ENCODE assay signal across 28 cellular contexts in the genomic region with DNA sequence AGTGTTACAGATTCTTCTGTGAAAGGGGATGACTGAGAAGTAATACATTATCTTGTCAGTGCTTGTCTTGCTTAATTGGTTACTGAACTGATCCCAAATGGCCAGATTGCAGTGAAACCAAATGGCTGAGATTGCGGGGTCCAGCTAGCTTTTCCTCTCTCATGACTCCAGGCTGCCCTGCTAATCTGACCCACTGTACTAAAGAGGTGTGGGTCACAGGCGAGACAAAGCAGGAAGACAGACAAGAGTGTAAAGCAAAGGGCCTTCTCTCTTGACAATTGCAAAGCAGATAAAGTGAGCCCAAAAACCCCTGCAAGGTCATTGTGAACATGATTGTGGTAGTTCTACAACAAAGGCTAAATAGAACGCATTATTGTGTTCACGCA. TPM values are rescaled to one million over a fixed set of nuclear protein-coding genes. Genes with fewer than 3 reads are reported as not detected.
DNase-seq lines count a peak whose midpoint lies in the region; ATAC-seq, FAIRE-seq and TF ChIP-seq lines count a peak whose summit lies in the region.
"Had no signal": no experiment of that assay in that cellular context is flagged by ENCODE, and none has a peak within 500 bp of the region (broad histone marks: within the 10 kb centered on the region; RNA-seq: fewer than 3 reads in every experiment).

No MANE protein-coding gene starts in this region.

- TF ChIP-seq CTCF in right lobe of liver (IDR thresholded peaks at IDR 0.05), result no peak
- TF ChIP-seq CTCF in HepG2 (CRISPR knock-in tag; IDR thresholded peaks at IDR 0.05), result no peak
- no peak for TF ChIP-seq CTCF in progenitor cell of endocrine pancreas (IDR thresholded peaks at IDR 0.05; ENCODE audit: unreplicated experiment)

- H2BK5ac ChIP-seq in mesendoderm (ENCODE audit: low read length), result no peak overlapping the region

- no peak for TF ChIP-seq POLR2A in right lobe of liver (IDR thresholded peaks at IDR 0.05)
- TF ChIP-seq POLR2A in HepG2 (IDR thresholded peaks at IDR 0.05; ENCODE audit: insufficient read depth in 1 of 2, low read depth in 2 of 2, low read length in 2 of 2), result no peak

- ATAC-seq in right lobe of liver (no peak), HepG2 (no peak)

- H3K4me3 Mint-ChIP-seq in progenitor cell of endocrine pancreas (ENCODE audit: low read depth), result peak overlapping the region; percentile 2
- H3K4me3 Mint-ChIP-seq in activated CD4-positive, alpha-beta T cell treated with anti-CD3 and anti-CD28 coated beads, Interleukin-2, amount 10 ng/mL, durations not matched to agents 7 days and 5 days, result no peak overlapping the region

- no peaks in the 10 kb centered on the region for H3K79me1 ChIP-seq in mesendoderm (ENCODE audit: low read length)

- no peak overlapping the region for H2AK5ac ChIP-seq in mesendoderm (ENCODE audit: low read length)

- 75% methylated on average over 3 of the region's 4 CpGs for WGBS in right lobe of liver (ENCODE audit: insufficient coverage, low coverage, low lambda C conversion rate, missing lambda C conversion rate)
- WGBS in HepG2 (ENCODE audit: low lambda C conversion rate), result 84% methylated on average over 4 of the region's 4 CpGs
- WGBS in mesendoderm (ENCODE audit: extremely low coverage, insufficient coverage, low lambda C conversion rate), result no CpG with 5 or more reads among the region's 4 CpGs

- H3K9ac ChIP-seq in HepG2 (ENCODE audit: insufficient read depth, low read depth, low read length) (no peak overlapping the region), mesendoderm (ENCODE audit: low read length) (no peak overlapping the region)
- H3K9ac ChIP-seq: GM23248 had no signal

- TF ChIP-seq RAD21 in HepG2 (CRISPR knock-in tag; IDR thresholded peaks at IDR 0.05), result no peak

- H3K79me2 ChIP-seq in HepG2 (ENCODE audit: insufficient read depth, low read length) (no peaks in the 10 kb centered on the region), mesendoderm (ENCODE audit: control insufficient read depth, insufficient read depth, low read length) (no peaks in the 10 kb centered on the region)

- no peak overlapping the region for H2BK120ac ChIP-seq in mesendoderm (ENCODE audit: low read depth, low read length)

- H4K5ac ChIP-seq in mesendoderm (ENCODE audit: low read length), result no peak overlapping the region

- no peak for FAIRE-seq in HepG2 (lab: Jason Lieb, UNC)
- FAIRE-seq: GM18507 had no signal

- H3K4me3 ChIP-seq in right lobe of liver (peak overlapping the region in 1 of 3 donors; percentile 30), HepG2 (replicated peaks in 1 of 3; ENCODE audit: insufficient read depth in 1 of 3, low read depth in 2 of 3, low read length in 3 of 3) (no peak overlapping the region), mesendoderm (ENCODE audit: low read length) (no peak overlapping the region)
- H3K4me3 ChIP-seq: GM23248, Peyer's patch had no signal

- CTCF ChIA-PET in HepG2 (lab: Yijun Ruan, JAX; ENCODE audit: low intra/inter-chr PET ratio, low total read pairs), result no interaction called here
- CTCF ChIA-PET in activated CD4-positive, alpha-beta T cell treated with anti-CD3 and anti-CD28 coated beads, Interleukin-2, amount 10 ng/mL, durations not matched to agents 7 days and 5 days (lab: Charles Lee), result interaction anchor here (1.0 kb wide), 1 partner anchor 28 kb away, joined by 5 read pairs; no protein-coding TSS in a partner anchor

- intact Hi-C loops in right lobe of liver (cut with DNase I), result no loop called here
- intact Hi-C loops in HepG2 (cut with micrococcal nuclease; ENCODE audit: unreplicated experiment), result loop anchor here (5.0 kb wide), 1 partner anchor 97 kb away; no protein-coding TSS in a partner anchor

- no peak overlapping the region for H3K56ac ChIP-seq in mesendoderm (ENCODE audit: low read length)

- no peak for TF ChIP-seq EP300 in HepG2 (IDR thresholded peaks at IDR 0.05; ENCODE audit: low read depth in 2 of 2, low read length in 2 of 2)
- no peak for TF ChIP-seq EP300 in HepG2 (CRISPR knock-in tag; IDR thresholded peaks at IDR 0.05; ENCODE audit: borderline replicate concordance)

- POLR2A ChIA-PET in HepG2 (lab: Yijun Ruan, JAX), result no interaction called here
- POLR2A ChIA-PET in activated CD4-positive, alpha-beta T cell treated with anti-CD3 and anti-CD28 coated beads, Interleukin-2, amount 10 ng/mL, durations not matched to agents 7 days and 5 days (lab: Charles Lee), result no interaction called here

- DNase-seq in NCI-H2029 treated with DMSO at 0.1 percent for 48 hours (lab: John Stamatoyannopoulos, UW), result peak; percentile 56
- DNase-seq in NCI-H2029 (lab: John Stamatoyannopoulos, UW), result no peak
- DNase-seq in right lobe of liver, result no peak
- DNase-seq in HepG2 (ENCODE audit: low spot score), result no peak
- DNase-seq in mesendoderm, result peak; percentile 92
- DNase-seq in progenitor cell of endocrine pancreas (ENCODE audit: low spot score, unreplicated experiment), result no peak
- no peak for DNase-seq in activated CD4-positive, alpha-beta T cell treated with anti-CD3 and anti-CD28 coated beads, Interleukin-2, amount 10 ng/mL, durations not matched to agents 7 days and 5 days
- DNase-seq in AG20443 (ENCODE audit: low spot score), result no peak
- DNase-seq: 8988T, ACHN, Calu3, DMS53, GM23248, H7, KBM-7, MV-4-11, NCI-H1105, NCI-H1436 treated with DMSO at 0.1 percent for 48 hours, NCI-H187 treated with DMSO at 0.1 percent for 48 hours, NCI-H2171, NCI-H226, NCI-H524 treated with DMSO at 0.1 percent for 48 hours, OCI-M1, Peyer's patch, SHP77 treated with DMSO at 0.1 percent for 48 hours had no signal

- peaks cover 21% of the 10 kb centered on the region for H3K4me1 Mint-ChIP-seq in progenitor cell of endocrine pancreas (ENCODE audit: low read depth)
- H3K4me1 Mint-ChIP-seq in activated CD4-positive, alpha-beta T cell treated with anti-CD3 and anti-CD28 coated beads, Interleukin-2, amount 10 ng/mL, durations not matched to agents 7 days and 5 days, result peaks cover 10% of the 10 kb centered on the region

- H3K36me3 Mint-ChIP-seq in progenitor cell of endocrine pancreas (ENCODE audit: insufficient read depth), result no peaks in the 10 kb centered on the region
- H3K36me3 Mint-ChIP-seq in activated CD4-positive, alpha-beta T cell treated with anti-CD3 and anti-CD28 coated beads, Interleukin-2, amount 10 ng/mL, durations not matched to agents 7 days and 5 days (ENCODE audit: low read depth), result peaks cover 6% of the 10 kb centered on the region

- no peak overlapping the region for H3K27ac Mint-ChIP-seq in progenitor cell of endocrine pancreas
- H3K27ac Mint-ChIP-seq in activated CD4-positive, alpha-beta T cell treated with anti-CD3 and anti-CD28 coated beads, Interleukin-2, amount 10 ng/mL, durations not matched to agents 7 days and 5 days, result no peak overlapping the region

- no TSS peak for BruUV-seq in HepG2 (replicated peaks; lab: Mats Ljungman, UMichigan)

- H2BK15ac ChIP-seq in mesendoderm (replicated peaks; ENCODE audit: low read depth), result no peak overlapping the region

- no peaks in the 10 kb centered on the region for H3K9me3 ChIP-seq in right lobe of liver
- no peaks in the 10 kb centered on the region for H3K9me3 ChIP-seq in HepG2 (ENCODE audit: low read length)
- H3K9me3 ChIP-seq: Peyer's patch had no signal

- peaks cover 0 to 27% (median 0%) of the 10 kb centered on the region in 4 donors for H3K4me1 ChIP-seq in right lobe of liver
- peaks cover 14% of the 10 kb centered on the region for H3K4me1 ChIP-seq in HepG2 (ENCODE audit: insufficient read depth, low read length)
- no peaks in the 10 kb centered on the region for H3K4me1 ChIP-seq in mesendoderm (ENCODE audit: control insufficient read depth, low read depth, low read length)

- in situ Hi-C loops in HepG2 (cut with HindIII; ENCODE audit: extremely low pct_ligation_motif_present, low pct_unique_long_range_greater_than_20kb), result no loop called here

- no peaks in the 10 kb centered on the region for H3K36me3 ChIP-seq in right lobe of liver
- no peaks in the 10 kb centered on the region for H3K36me3 ChIP-seq in HepG2 (replicated peaks in 1 of 2; ENCODE audit: control insufficient read depth in 1 of 2, insufficient read depth in 2 of 2, low read length in 2 of 2)
- no peaks in the 10 kb centered on the region for H3K36me3 ChIP-seq in mesendoderm (ENCODE audit: control insufficient read depth, insufficient read depth, low read length)
- H3K36me3 ChIP-seq: Peyer's patch had no signal

- H3K23ac ChIP-seq in mesendoderm (ENCODE audit: low read length), result no peak overlapping the region

- no peak overlapping the region for H2AFZ ChIP-seq in HepG2 (ENCODE audit: low read length)
- H2AFZ ChIP-seq: GM23248 had no signal

- H4K8ac ChIP-seq in mesendoderm (ENCODE audit: low read depth, low read length), result no peak overlapping the region

- H3K9me3 Mint-ChIP-seq in progenitor cell of endocrine pancreas (ENCODE audit: low read depth), result no peaks in the 10 kb centered on the region
- no peaks in the 10 kb centered on the region for H3K9me3 Mint-ChIP-seq in activated CD4-positive, alpha-beta T cell treated with anti-CD3 and anti-CD28 coated beads, Interleukin-2, amount 10 ng/mL, durations not matched to agents 7 days and 5 days

- H3K4me2 ChIP-seq in HepG2 (ENCODE audit: low read depth, low read length) (no peak overlapping the region), mesendoderm (ENCODE audit: low read length) (no peak overlapping the region)

- no peak overlapping the region for H3K18ac ChIP-seq in mesendoderm (ENCODE audit: low read length)

- H3K4ac ChIP-seq in mesendoderm (ENCODE audit: low read depth, low read length), result no peak overlapping the region

- H3K27me3 Mint-ChIP-seq in progenitor cell of endocrine pancreas, result peaks cover 7% of the 10 kb centered on the region
- H3K27me3 Mint-ChIP-seq in activated CD4-positive, alpha-beta T cell treated with anti-CD3 and anti-CD28 coated beads, Interleukin-2, amount 10 ng/mL, durations not matched to agents 7 days and 5 days, result peaks cover 70% of the 10 kb centered on the region

- no peaks in the 10 kb centered on the region for H3K27me3 ChIP-seq in right lobe of liver
- peaks cover 5 to 29% of the 10 kb centered on the region in 2 experiments; a peak in 3 of 5 replicates for H3K27me3 ChIP-seq in HepG2 (ENCODE audit: control insufficient read depth in 1 of 2, insufficient read depth in 2 of 2, low read length in 2 of 2)
- no peaks in the 10 kb centered on the region for H3K27me3 ChIP-seq in mesendoderm (ENCODE audit: insufficient read depth, low read length, poor library complexity)
- H3K27me3 ChIP-seq: Peyer's patch had no signal

- peak overlapping the region in 2 of 3 donors; percentile 49 to 67 for H3K27ac ChIP-seq in right lobe of liver
- no peak overlapping the region for H3K27ac ChIP-seq in HepG2 (ENCODE audit: extremely low read length, insufficient read depth, low read length)
- no peak overlapping the region for H3K27ac ChIP-seq in mesendoderm (ENCODE audit: low read depth, low read length)
- H3K27ac ChIP-seq: GM23248, Peyer's patch had no signal

- no peaks in the 10 kb centered on the region for H4K20me1 ChIP-seq in HepG2 (ENCODE audit: insufficient read depth, low read length)

RNA-seq across cellular contexts. Expression of gene TMEM150C, which starts 2.1 kb away (rescaled TPM):
- total RNA-seq in right lobe of liver (10 to 100 TPM in 1 of 6 experiments, 1 to 10 TPM in 5; 3.5 to 11.8 (median 6.8) TPM), HepG2 (2016; rRNA removed; fragmentation: Illumina TruSeq; extraction: Trizol) (0.11 and 0.42 TPM in 2 replicates), progenitor cell of endocrine pancreas (7.3 and 8.6 TPM in 2 replicates)
- total RNA-seq in HepG2 (2016; cell fraction: cytosol; rRNA removed; fragmentation: Illumina TruSeq; extraction: Trizol; ENCODE audit: low read depth), result not detected in 2 replicates
- total RNA-seq in HepG2 (2016; cell fraction: insoluble cytoplasmic fraction; rRNA removed; fragmentation: Illumina TruSeq; extraction: Trizol), result 0.19 and 0.32 TPM in 2 replicates
- total RNA-seq in HepG2 (2016; cell fraction: membrane; rRNA removed; fragmentation: Illumina TruSeq; extraction: Trizol), result 0.12 and 0.14 TPM in 2 replicates
- 0.47 and 0.84 TPM in 2 replicates for total RNA-seq in HepG2 (2016; cell fraction: nucleus; rRNA removed; fragmentation: Illumina TruSeq; extraction: Trizol)
- polyA plus RNA-seq in HepG2 (2011; rRNA removed), result 0.24 and 0.33 TPM in 2 replicates
- polyA plus RNA-seq in HepG2 (2011; cell fraction: cytosol; rRNA removed), result 0.21 and 0.37 TPM in 2 replicates
- 0.05 and 0.16 TPM in 2 replicates for polyA plus RNA-seq in HepG2 (2011; cell fraction: nucleus; rRNA removed)
- polyA plus RNA-seq in HepG2 (2012), result 0.20 and 0.62 TPM in 2 replicates
- 0.02 and 0.05 TPM in 2 replicates for polyA plus RNA-seq in HepG2 (2016; cell fraction: cytosol; fragmentation: Illumina TruSeq; extraction: Trizol; ENCODE audit: low read depth)
- polyA plus RNA-seq in HepG2 (2016; cell fraction: insoluble cytoplasmic fraction; fragmentation: Illumina TruSeq; extraction: Trizol; ENCODE audit: low read depth), result 0.15 and 0.23 TPM in 2 replicates
- polyA plus RNA-seq in HepG2 (2016; cell fraction: membrane; fragmentation: Illumina TruSeq; extraction: Trizol; ENCODE audit: low read depth), result 0.05 TPM in 1 of 2 replicates, not detected in the other
- 0.36 and 0.57 TPM in 2 replicates for polyA plus RNA-seq in HepG2 (2016; cell fraction: nucleus; fragmentation: Illumina TruSeq; extraction: Trizol; ENCODE audit: insufficient read depth, low read depth)
- polyA minus RNA-seq in HepG2 (2011; rRNA and poly(A)+ RNA removed; ENCODE audit: low replicate concordance), result 0.28 TPM in 1 of 2 replicates, not detected in the other
- 0.26 TPM in 1 of 2 replicates, not detected in the other for polyA minus RNA-seq in HepG2 (2011; cell fraction: cytosol; rRNA and poly(A)+ RNA removed)
- 0.13 and 0.37 TPM in 2 replicates for polyA minus RNA-seq in HepG2 (2011; cell fraction: nucleus; rRNA and poly(A)+ RNA removed)
- polyA plus RNA-seq in mesendoderm (2013, experiment 1 of 2), result 2.0 TPM
- 1.6 TPM for polyA plus RNA-seq in mesendoderm (2013, experiment 2 of 2)
- total RNA-seq in activated CD4-positive, alpha-beta T cell treated with anti-CD3 and anti-CD28 coated beads, Interleukin-2, amount 10 ng/mL, durations not matched to agents 7 days and 5 days, result not detected
- total RNA-seq: LHCN-M2, MCF 10A had no signal

Comparison
In these comparisons a context has a peak if more than half of its experiments do, and no peak if none do; other contexts are left out.
1. DNase-seq: peak in NCI-H2029 treated with DMSO at 0.1 percent for 48 hours (single experiment) and mesendoderm (single experiment); none in NCI-H2029 (single experiment), right lobe of liver (0 of 3), HepG2 (single experiment), progenitor cell of endocrine pancreas (single experiment), activated CD4-positive, alpha-beta T cell treated with anti-CD3 and anti-CD28 coated beads, Interleukin-2, amount 10 ng/mL, durations not matched to agents 7 days and 5 days (single experiment) and AG20443 (single experiment).
2. H3K27ac ChIP-seq: peak in right lobe of liver (2 of 3); none in HepG2 (single experiment) and mesendoderm (single experiment).